In genomic region chr10:100462709-100463108, GRCh38 we compare ENCODE assay signal across 11 cellular contexts. TPM values are rescaled to one million over a fixed set of nuclear protein-coding genes. Genes with fewer than 3 reads are reported as not detected.
"Had no signal": no experiment of that assay in that cellular context is flagged by ENCODE, and none has a peak within 500 bp of the region (broad histone marks: within the 10 kb centered on the region; RNA-seq: fewer than 3 reads in every experiment).

Gene WNT8B, plus strand, starts transcription at chr10:100463009. Its CDS starts 160 bp downstream, at chr10:100463169.

- H3K9ac ChIP-seq: GM23248, KMS-11 had no signal

- H2AFZ ChIP-seq: GM23248 had no signal

- FAIRE-seq: H54 had no signal

- H3K4me3 Mint-ChIP-seq: H9, HFFc6, IgD-negative memory B cell had no signal

- H3K9me3 Mint-ChIP-seq: H9, HFFc6 had no signal

- H3K4me1 Mint-ChIP-seq: IgD-negative memory B cell had no signal

- H3K36me3 Mint-ChIP-seq: IgD-negative memory B cell had no signal

- DNase-seq: GM23248, H9, HFFc6, Karpas-422, KBM-7 had no signal

- H3K27ac Mint-ChIP-seq: HFFc6, IgD-negative memory B cell had no signal

- H3K27ac ChIP-seq: GM23248, HL-60, KMS-11 had no signal

- H3K4me3 ChIP-seq: GM23248 had no signal

- ATAC-seq: HCT116 had no signal

- H3K4me2 ChIP-seq: KMS-11 had no signal

RNA-seq across cellular contexts. Expression of gene WNT8B, which starts in this region (rescaled TPM):
- total RNA-seq: GM23248, H9, HFFc6, HT1080 had no signal
- polyA plus RNA-seq: GM23248, IgD-negative memory B cell had no signal
